2 cellular contexts compared by ENCODE assay signal in the genomic region with DNA sequence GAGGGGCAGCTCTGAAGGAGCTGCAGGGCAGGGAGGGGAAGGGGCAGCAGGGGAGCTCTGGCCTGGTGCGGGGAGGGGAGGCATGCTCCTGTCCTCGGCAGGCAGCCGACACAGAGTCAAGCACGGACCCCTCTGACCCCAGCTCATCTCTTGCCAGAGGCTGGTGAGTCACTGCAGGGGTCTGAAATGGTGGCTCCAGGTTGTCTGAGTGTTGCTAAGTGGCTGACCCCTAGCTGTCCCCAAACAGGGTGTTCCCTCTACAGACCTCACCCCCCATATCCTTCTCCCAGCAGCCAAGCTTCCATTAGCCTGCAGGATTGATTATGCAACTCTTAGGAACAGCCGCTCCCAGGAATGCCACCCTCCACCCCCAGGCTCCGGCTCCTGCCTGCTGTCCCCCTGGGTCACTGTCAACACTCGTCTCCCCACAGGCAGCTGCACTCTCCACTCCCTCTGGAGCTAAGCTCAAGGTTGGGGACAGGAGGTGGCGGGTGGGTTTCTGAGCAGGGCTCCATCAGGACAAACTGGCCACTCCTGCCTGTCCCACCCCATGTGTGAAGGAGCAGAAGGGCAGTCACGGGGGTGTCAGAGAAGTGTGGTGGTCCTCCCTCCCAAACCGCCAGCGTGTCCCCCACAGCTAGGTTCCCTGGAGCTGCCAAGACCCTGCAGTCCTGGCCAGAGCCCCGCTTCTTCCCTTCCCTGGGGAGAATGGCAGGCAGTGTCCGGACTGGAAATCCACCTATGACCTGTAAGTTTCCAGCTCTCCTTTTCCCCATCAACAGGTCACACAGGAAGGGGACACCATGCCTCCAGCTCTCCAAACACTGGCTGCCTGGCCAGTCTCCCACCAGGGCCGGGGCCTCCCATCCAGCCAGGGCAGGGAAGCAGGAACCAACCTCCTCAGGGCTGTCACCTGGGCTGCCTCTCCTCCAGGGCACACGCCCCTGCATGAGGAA.
A peak's percentile ranks its signal among the peaks of the same experiment; 100 is the strongest.
TF ChIP-seq lines count a peak whose summit lies in the region.

No MANE protein-coding gene starts in this region.

TF ChIP-seq in HEK293T, 16 proteins besides CTCF, POLR2A, EP300 and RAD21:
- no peak for TF ChIP-seq SUZ12 (IDR thresholded peaks at IDR 0.05)
- no peak for TF ChIP-seq SP1 (IDR thresholded peaks at IDR 0.05)
- TF ChIP-seq ELF4 (IDR thresholded peaks at IDR 0.05): no peak
- no peak for TF ChIP-seq CTBP1 (IDR thresholded peaks at IDR 0.05; ENCODE audit: borderline replicate concordance)
- TF ChIP-seq L3MBTL2 (conservative IDR thresholded peaks at IDR 0.05): no peak

TF ChIP-seq in K562, 482 proteins besides CTCF, POLR2A, EP300 and RAD21:
- TF ChIP-seq ATF3 (IDR thresholded peaks at IDR 0.05): 0 out of 2 replicates have a peak, but pooled peaks have one; percentile 7
- TF ChIP-seq ATF3 (CRISPR knock-in tag; conservative IDR thresholded peaks at IDR 0.05): no peak
- TF ChIP-seq KLF10 (CRISPR knock-in tag; IDR thresholded peaks at IDR 0.05): no peak
